Comparison of ENCODE assay signal across 1 cellular context in the genomic region with DNA sequence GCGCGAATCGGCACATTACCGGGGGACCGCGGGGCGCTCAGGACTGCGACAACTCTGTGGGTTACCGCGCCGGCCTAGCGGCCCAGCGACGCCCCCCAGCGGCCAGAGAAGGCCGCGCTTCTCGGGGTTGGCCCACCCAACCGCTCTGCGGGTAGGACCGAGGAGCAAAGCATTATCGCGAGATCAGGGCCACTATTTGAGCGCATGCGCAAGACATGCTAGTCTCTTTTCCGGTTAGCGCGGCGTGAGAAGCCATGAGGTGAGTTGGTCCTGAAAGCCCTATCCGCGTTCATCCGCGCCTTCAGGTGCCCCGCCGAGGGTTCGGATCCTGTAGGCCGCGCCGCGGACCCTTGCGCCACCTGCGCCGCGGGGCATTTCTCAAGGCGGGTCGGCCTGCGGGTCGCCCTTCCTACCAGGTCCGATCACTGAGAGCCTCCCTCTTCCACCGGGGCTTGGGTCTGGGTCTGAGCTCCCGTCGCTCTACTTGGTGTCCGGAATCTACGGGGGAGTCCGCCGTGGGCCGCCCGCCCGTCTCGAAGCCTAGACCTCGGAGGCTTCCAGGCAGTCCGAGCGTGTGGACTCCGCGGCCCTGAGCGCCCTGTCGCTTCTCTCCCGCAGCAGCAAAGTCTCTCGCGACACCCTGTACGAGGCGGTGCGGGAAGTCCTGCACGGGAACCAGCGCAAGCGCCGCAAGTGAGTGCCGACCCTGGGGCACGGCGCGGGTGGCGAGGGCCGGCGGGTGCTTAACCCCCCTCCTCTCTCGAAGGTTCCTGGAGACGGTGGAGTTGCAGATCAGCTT.
A peak's percentile ranks its signal among the peaks of the same experiment; 100 is the strongest.
TF ChIP-seq lines count a peak whose summit lies in the region.

Gene RPL10A, plus strand, starts transcription at position 221 of the 799 bp plus-strand sequence. Its CDS starts 34 bp downstream, at position 255.

TF ChIP-seq in HCT116, 20 proteins besides CTCF, POLR2A, EP300 and RAD21 (continued from another document):
- TF ChIP-seq, protein P1, sequence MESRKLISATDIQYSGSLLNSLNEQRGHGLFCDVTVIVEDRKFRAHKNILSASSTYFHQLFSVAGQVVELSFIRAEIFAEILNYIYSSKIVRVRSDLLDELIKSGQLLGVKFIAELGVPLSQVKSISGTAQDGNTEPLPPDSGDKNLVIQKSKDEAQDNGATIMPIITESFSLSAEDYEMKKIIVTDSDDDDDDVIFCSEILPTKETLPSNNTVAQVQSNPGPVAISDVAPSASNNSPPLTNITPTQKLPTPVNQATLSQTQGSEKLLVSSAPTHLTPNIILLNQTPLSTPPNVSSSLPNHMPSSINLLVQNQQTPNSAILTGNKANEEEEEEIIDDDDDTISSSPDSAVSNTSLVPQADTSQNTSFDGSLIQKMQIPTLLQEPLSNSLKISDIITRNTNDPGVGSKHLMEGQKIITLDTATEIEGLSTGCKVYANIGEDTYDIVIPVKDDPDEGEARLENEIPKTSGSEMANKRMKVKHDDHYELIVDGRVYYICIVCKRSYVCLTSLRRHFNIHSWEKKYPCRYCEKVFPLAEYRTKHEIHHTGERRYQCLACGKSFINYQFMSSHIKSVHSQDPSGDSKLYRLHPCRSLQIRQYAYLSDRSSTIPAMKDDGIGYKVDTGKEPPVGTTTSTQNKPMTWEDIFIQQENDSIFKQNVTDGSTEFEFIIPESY (IDR thresholded peaks at IDR 0.05; ENCODE audit: extremely low read depth, insufficient replicate concordance, low read length): peak; percentile 99
- peak; percentile 100 for TF ChIP-seq POLR2AphosphoS5 (IDR thresholded peaks at IDR 0.05; ENCODE audit: low read depth, low read length)
TF ChIP-seq in HCT116: peak in this region for 4.
